Comparison of ENCODE assay signal across 8 cellular contexts in the genomic region with DNA sequence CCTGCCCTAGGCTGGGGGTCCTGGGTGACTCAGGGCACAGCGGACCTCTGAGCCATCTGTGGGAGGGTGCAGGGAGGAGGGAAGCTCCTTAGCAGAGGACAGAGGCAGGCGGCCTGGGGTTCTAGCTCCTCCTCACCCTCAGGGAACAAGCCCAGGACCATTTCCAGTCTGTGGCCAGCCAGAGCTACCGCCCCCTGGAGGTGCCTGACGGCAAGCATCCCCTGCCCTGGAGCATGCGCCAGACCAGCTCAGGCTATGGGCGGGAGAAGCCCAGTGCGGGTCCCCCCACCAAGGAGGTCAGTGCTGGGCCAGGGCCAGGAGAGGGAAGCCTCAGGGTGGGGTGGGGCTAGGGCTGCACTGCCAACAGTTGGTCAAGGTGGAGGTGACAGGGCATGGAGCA. TPM values are rescaled to one million over a fixed set of nuclear protein-coding genes. Genes with fewer than 3 reads are reported as not detected.
A peak's percentile ranks its signal among the peaks of the same experiment; 100 is the strongest.
DNase-seq lines count a peak whose midpoint lies in the region; ATAC-seq and TF ChIP-seq lines count a peak whose summit lies in the region.

No MANE protein-coding gene starts in this region.

- TF ChIP-seq CTCF in hepatocyte (IDR thresholded peaks at IDR 0.05; ENCODE audit: poor library complexity) (peak; percentile 39), type B pancreatic cell (conservative IDR thresholded peaks at IDR 0.05) (peak; percentile 72)

- H3K9me3 ChIP-seq in hepatocyte (ENCODE audit: low read depth): no peaks in the 10 kb centered on the region

- no peak overlapping the region for H3K4me3 Mint-ChIP-seq in type B pancreatic cell

- WGBS in hepatocyte (ENCODE audit: low lambda C conversion rate, missing lambda C conversion rate): 45% methylated on average over 7 of the region's 7 CpGs

- H3K4me1 ChIP-seq in hepatocyte (ENCODE audit: insufficient read depth): no peaks in the 10 kb centered on the region

- H3K4me1 Mint-ChIP-seq in type B pancreatic cell (ENCODE audit: unreplicated experiment): peaks cover 22% of the 10 kb centered on the region

- no peak overlapping the region for H3K4me3 ChIP-seq in hepatocyte

- H3K36me3 ChIP-seq in hepatocyte (replicated peaks; ENCODE audit: insufficient read depth, low read depth): no peaks in the 10 kb centered on the region

- no peaks in the 10 kb centered on the region for H3K27me3 Mint-ChIP-seq in type B pancreatic cell

- ATAC-seq in GM21381 (IDR thresholded peaks at IDR 0.05; ENCODE audit: unreplicated experiment): no peak

- H3K27ac ChIP-seq in hepatocyte: no peak overlapping the region

- no peak overlapping the region for H3K27ac Mint-ChIP-seq in type B pancreatic cell

- H3K27me3 ChIP-seq in hepatocyte: no peaks in the 10 kb centered on the region

- no peaks in the 10 kb centered on the region for H3K79me2 ChIP-seq in hepatocyte

- H3K4me2 ChIP-seq in hepatocyte: no peak overlapping the region

- no peaks in the 10 kb centered on the region for H4K20me1 ChIP-seq in hepatocyte (ENCODE audit: insufficient read depth, poor library complexity, severe bottlenecking)

- H3K9me3 Mint-ChIP-seq in type B pancreatic cell: no peaks in the 10 kb centered on the region

- no peaks in the 10 kb centered on the region for H3K9me2 ChIP-seq in hepatocyte (replicated peaks; ENCODE audit: insufficient read depth)

- H2AFZ ChIP-seq in hepatocyte: no peak overlapping the region

- no peaks in the 10 kb centered on the region for H3K36me3 Mint-ChIP-seq in type B pancreatic cell

- DNase-seq in activated T-cell treated with anti-CD3 and anti-CD28 coated beads for 24 hours (ENCODE audit: low read depth) (peak; percentile 5), activated T-cell treated with anti-CD3 and anti-CD28 coated beads for 4 hours (no peak), hepatocyte (ENCODE audit: low spot score) (no peak), type B pancreatic cell (ENCODE audit: extremely low spot score, unreplicated experiment) (no peak), T-helper 1 cell (no peak), DMS153 treated with DMSO at 0.1 percent for 48 hours (lab: John Stamatoyannopoulos, UW; ENCODE audit: unreplicated experiment) (no peak)
- peak; percentile 46 to 49 for DNase-seq in activated CD4-positive, alpha-beta T cell treated with anti-CD3 and anti-CD28 coated beads, Interleukin-2, amount 50 U/mL, for 48 hours

RNA-seq across cellular contexts. Expression of a gene that starts 26.0 kb away (rescaled TPM):
- total RNA-seq in hepatocyte (0.20 and 0.43 TPM in 2 replicates), type B pancreatic cell (ENCODE audit: low replicate concordance) (3.2 and 10.0 TPM in 2 replicates)
- polyA plus RNA-seq in hepatocyte: 0.68 TPM in 1 of 2 replicates, not detected in the other

RNA-seq across cellular contexts. Expression of a gene that starts 52.6 kb away (rescaled TPM):
- total RNA-seq in hepatocyte (47.8 and 62.3 TPM in 2 replicates), type B pancreatic cell (ENCODE audit: low replicate concordance) (41.7 and 49.8 TPM in 2 replicates)
- 72.0 and 74.3 TPM in 2 replicates for polyA plus RNA-seq in hepatocyte

RNA-seq across cellular contexts. Expression of a gene that starts 52.7 kb away (rescaled TPM):
- total RNA-seq in hepatocyte: 29.7 and 39.6 TPM in 2 replicates
- polyA plus RNA-seq in hepatocyte: 27.5 and 29.0 TPM in 2 replicates
- 86.9 and 129 TPM in 2 replicates for total RNA-seq in type B pancreatic cell (ENCODE audit: low replicate concordance)

Comparison
In these comparisons a context has a peak if more than half of its experiments do, and no peak if none do; other contexts are left out.
1. DNase-seq: peak in activated T-cell treated with anti-CD3 and anti-CD28 coated beads for 24 hours (single experiment) and activated CD4-positive, alpha-beta T cell treated with anti-CD3 and anti-CD28 coated beads, Interleukin-2, amount 50 U/mL, for 48 hours (2 of 2); none in activated T-cell treated with anti-CD3 and anti-CD28 coated beads for 4 hours (single experiment), hepatocyte (single experiment), type B pancreatic cell (single experiment), T-helper 1 cell (0 of 5) and DMS153 treated with DMSO at 0.1 percent for 48 hours (single experiment).